In the genomic region with DNA sequence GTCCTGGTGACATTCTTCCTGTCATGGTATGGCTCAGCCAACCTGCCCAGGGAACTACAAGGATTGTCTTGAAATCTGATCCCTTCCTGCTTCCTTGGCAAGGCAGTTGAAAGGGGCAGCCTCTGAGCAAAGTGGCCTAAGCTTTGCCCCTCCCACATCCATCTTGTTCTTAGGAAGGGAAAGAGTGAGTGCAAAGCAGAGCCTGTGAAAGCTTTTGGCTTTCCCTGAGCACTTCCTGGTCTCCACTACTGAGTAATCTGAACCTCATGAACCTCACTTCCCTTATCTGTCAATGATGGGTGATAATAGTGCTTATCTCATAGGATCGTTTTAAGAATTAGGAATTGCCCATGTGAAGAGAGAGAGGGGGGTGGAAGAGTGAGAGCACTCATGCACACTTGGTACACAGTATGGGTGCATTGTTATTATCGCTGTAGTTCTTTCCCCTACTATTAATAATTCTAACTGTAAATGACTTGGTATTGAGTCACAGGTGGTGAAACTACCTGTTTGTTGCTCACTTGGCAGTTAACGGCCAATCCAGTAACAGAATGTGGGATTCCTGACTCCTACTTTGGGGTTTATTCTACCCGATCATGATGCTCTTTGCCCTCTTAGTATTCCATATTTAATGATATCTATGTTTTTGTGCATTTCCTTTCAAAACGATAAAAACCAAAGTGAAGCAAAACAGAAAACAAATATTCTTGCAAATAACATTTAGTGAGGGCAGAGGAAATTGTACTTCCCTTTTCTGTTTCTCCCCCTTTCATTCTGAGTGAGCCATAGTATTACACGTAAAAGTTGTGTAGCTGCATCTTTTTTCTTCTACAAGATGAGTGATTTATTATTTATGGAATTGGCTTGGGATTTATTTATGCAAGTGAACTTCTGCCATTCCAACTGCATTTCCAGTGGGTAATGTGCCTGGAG, we compare ENCODE assay signal across 8 cellular contexts.
A peak's percentile ranks its signal among the peaks of the same experiment; 100 is the strongest.
DNase-seq lines count a peak whose midpoint lies in the region; ATAC-seq and TF ChIP-seq lines count a peak whose summit lies in the region.

No MANE protein-coding gene starts in this region.

- H3K4me3 ChIP-seq in mesendoderm (ENCODE audit: low read length) = no peak overlapping the region

- H2BK15ac ChIP-seq in mesendoderm (replicated peaks; ENCODE audit: low read depth) = no peak overlapping the region

- no peak overlapping the region for H3K18ac ChIP-seq in mesendoderm (ENCODE audit: low read length)

- H4K8ac ChIP-seq in mesendoderm (ENCODE audit: low read depth, low read length) = no peak overlapping the region

- no peak overlapping the region for H2BK120ac ChIP-seq in mesendoderm (ENCODE audit: low read depth, low read length)

- no peaks in the 10 kb centered on the region for H3K27me3 Mint-ChIP-seq in activated CD4-positive, alpha-beta T cell treated with anti-CD3 and anti-CD28 coated beads, Interleukin-2, amount 10 ng/mL, durations not matched to agents 24 days and 14 days

- H3K9ac ChIP-seq in mesendoderm (ENCODE audit: low read length) = no peak overlapping the region

- peaks cover 6% of the 10 kb centered on the region for H3K4me1 Mint-ChIP-seq in activated CD4-positive, alpha-beta T cell treated with anti-CD3 and anti-CD28 coated beads, Interleukin-2, amount 10 ng/mL, durations not matched to agents 24 days and 14 days

- H3K9me3 Mint-ChIP-seq in activated CD4-positive, alpha-beta T cell treated with anti-CD3 and anti-CD28 coated beads, Interleukin-2, amount 10 ng/mL, durations not matched to agents 24 days and 14 days = peaks cover 6% of the 10 kb centered on the region

- intact Hi-C loops in activated CD4-positive, alpha-beta T cell treated with anti-CD3 and anti-CD28 coated beads, Interleukin-2, amount 10 ng/mL, durations not matched to agents 24 days and 14 days (cut with micrococcal nuclease) = loop anchor here (5.0 kb wide), 1 partner anchor 328 kb away; no protein-coding TSS in a partner anchor

- H3K79me1 ChIP-seq in mesendoderm (ENCODE audit: low read length) = no peaks in the 10 kb centered on the region

- ATAC-seq in HG02884 (IDR thresholded peaks at IDR 0.05; ENCODE audit: unreplicated experiment) = peak; percentile 78

- H3K23ac ChIP-seq in mesendoderm (ENCODE audit: low read length) = no peak overlapping the region

- no peak overlapping the region for H3K4ac ChIP-seq in mesendoderm (ENCODE audit: low read depth, low read length)

- H3K4me3 Mint-ChIP-seq in activated CD4-positive, alpha-beta T cell treated with anti-CD3 and anti-CD28 coated beads, Interleukin-2, amount 10 ng/mL, durations not matched to agents 24 days and 14 days = no peak overlapping the region

- H3K4me1 ChIP-seq in mesendoderm (ENCODE audit: control insufficient read depth, low read depth, low read length) = no peaks in the 10 kb centered on the region

- H3K79me2 ChIP-seq in mesendoderm (ENCODE audit: control insufficient read depth, insufficient read depth, low read length) = no peaks in the 10 kb centered on the region

- no peak overlapping the region for H4K5ac ChIP-seq in mesendoderm (ENCODE audit: low read length)

- no peak overlapping the region for H3K27ac ChIP-seq in mesendoderm (ENCODE audit: low read depth, low read length)

- no CpG with 5 or more reads among the region's 6 CpGs for WGBS in mesendoderm (ENCODE audit: extremely low coverage, insufficient coverage, low lambda C conversion rate)

- H3K4me2 ChIP-seq in mesendoderm (ENCODE audit: low read length) = no peak overlapping the region

- no peak overlapping the region for H3K27ac Mint-ChIP-seq in activated CD4-positive, alpha-beta T cell treated with anti-CD3 and anti-CD28 coated beads, Interleukin-2, amount 10 ng/mL, durations not matched to agents 24 days and 14 days

- TF ChIP-seq POLR2A in erythroblast (IDR thresholded peaks at IDR 0.05; ENCODE audit: low read length) = no peak

- no peak overlapping the region for H3K56ac ChIP-seq in mesendoderm (ENCODE audit: low read length)

- peak; percentile 0 to 15 for DNase-seq in activated CD4-positive, alpha-beta T cell treated with anti-CD3 and anti-CD28 coated beads, Interleukin-2, amount 50 U/mL, for 48 hours
- no peak for DNase-seq in activated CD4-positive, alpha-beta T cell treated with anti-CD3 and anti-CD28 coated beads, Interleukin-2, amount 10 ng/mL, durations not matched to agents 24 days and 14 days
- DNase-seq in NOMO-1 treated with dmso at 0.1 percent for 144 hours (lab: John Stamatoyannopoulos, UW; ENCODE audit: unreplicated experiment) = peak; percentile 32
- peak; percentile 85 for DNase-seq in mesendoderm
- DNase-seq in erythroblast (lab: John Stamatoyannopoulos, UW) = no peak
- no peak for DNase-seq in NCI-H146 (lab: John Stamatoyannopoulos, UW)
- DNase-seq in COLO668 (lab: John Stamatoyannopoulos, UW; ENCODE audit: unreplicated experiment) = no peak

- H3K27me3 ChIP-seq in mesendoderm (ENCODE audit: insufficient read depth, low read length, poor library complexity) = no peaks in the 10 kb centered on the region

- no peaks in the 10 kb centered on the region for H3K36me3 Mint-ChIP-seq in activated CD4-positive, alpha-beta T cell treated with anti-CD3 and anti-CD28 coated beads, Interleukin-2, amount 10 ng/mL, durations not matched to agents 24 days and 14 days (ENCODE audit: low read depth)

- H2BK5ac ChIP-seq in mesendoderm (ENCODE audit: low read length) = no peak overlapping the region

- no peak overlapping the region for H2AK5ac ChIP-seq in mesendoderm (ENCODE audit: low read length)

- H3K36me3 ChIP-seq in mesendoderm (ENCODE audit: control insufficient read depth, insufficient read depth, low read length) = no peaks in the 10 kb centered on the region

Comparison
In these comparisons a context has a peak if more than half of its experiments do, and no peak if none do; other contexts are left out.
1. DNase-seq: peak in activated CD4-positive, alpha-beta T cell treated with anti-CD3 and anti-CD28 coated beads, Interleukin-2, amount 50 U/mL, for 48 hours (2 of 2), NOMO-1 treated with dmso at 0.1 percent for 144 hours (single experiment) and mesendoderm (single experiment); none in activated CD4-positive, alpha-beta T cell treated with anti-CD3 and anti-CD28 coated beads, Interleukin-2, amount 10 ng/mL, durations not matched to agents 24 days and 14 days (single experiment), erythroblast (0 of 2), NCI-H146 (single experiment) and COLO668 (single experiment).